Comparison of ENCODE assay signal across 8 cellular contexts in the genomic region with DNA sequence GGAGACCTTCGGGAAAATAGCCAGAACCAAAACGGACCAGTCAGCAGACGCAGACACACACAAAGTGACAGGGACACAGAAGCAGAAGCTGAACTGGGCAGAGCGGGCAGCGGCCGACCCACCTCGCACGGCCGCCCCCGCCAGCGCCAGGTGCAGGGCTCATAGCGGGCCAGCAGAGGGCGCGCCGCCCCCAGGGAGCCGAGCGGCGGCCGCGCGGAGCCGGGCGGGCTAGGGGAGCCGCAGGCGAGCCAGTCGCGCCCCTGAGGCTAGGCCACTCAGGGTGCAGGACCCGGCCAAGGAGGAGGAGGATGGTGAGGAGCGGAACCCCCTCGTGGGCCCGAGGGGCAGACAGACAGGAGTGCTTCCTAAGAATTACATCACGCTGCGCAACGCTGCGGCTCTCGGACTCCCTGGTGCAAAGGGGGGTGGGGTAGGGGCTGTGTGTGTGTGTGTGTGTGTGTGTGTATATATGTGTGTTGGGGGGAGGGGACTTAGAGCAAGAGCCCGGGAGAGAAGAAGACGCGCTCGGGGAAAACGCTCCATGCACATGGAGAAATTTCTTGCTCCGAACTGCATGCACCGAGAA. TPM values are rescaled to one million over a fixed set of nuclear protein-coding genes. Genes with fewer than 3 reads are reported as not detected.
A peak's percentile ranks its signal among the peaks of the same experiment; 100 is the strongest.
DNase-seq lines count a peak whose midpoint lies in the region; ATAC-seq, FAIRE-seq and TF ChIP-seq lines count a peak whose summit lies in the region.

No MANE protein-coding gene starts in this region.

- H3K4ac ChIP-seq in neuronal stem cell (ENCODE audit: low read length), result no peak overlapping the region

- H2BK15ac ChIP-seq in neuronal stem cell (ENCODE audit: low read length), result peak overlapping the region; percentile 59

- H3K9me3 ChIP-seq in neuronal stem cell (replicated peaks in 1 of 2; ENCODE audit: control insufficient read depth in 2 of 2, insufficient read depth in 1 of 2, low read depth in 1 of 2, low read length in 2 of 2) (peaks cover 0 to under 1% of the 10 kb centered on the region in 2 donors), thymus (ENCODE audit: control insufficient read depth) (no peaks in the 10 kb centered on the region)

- DNase-seq in AG08395 (ENCODE audit: low spot score), result peak; percentile 80
- peak; percentile 37 to 44 for DNase-seq in HL-60 (ENCODE audit: low read depth in 1 of 2, low spot score in 1 of 2)
- peak; percentile 37 for DNase-seq in activated effector memory CD4-positive, alpha-beta T cell treated with Interleukin-2 at 50 U/mL for 16 hours
- DNase-seq in frontal cortex (ENCODE audit: low spot score in 2 of 2), result peak; percentile 76 to 85
- peak; percentile 87 for DNase-seq in neuronal stem cell (ENCODE audit: low spot score)

- peak overlapping the region; percentile 85 for H2BK5ac ChIP-seq in neuronal stem cell (ENCODE audit: low read length)

- TF ChIP-seq CTCF in HL-60 (IDR thresholded peaks at IDR 0.05; ENCODE audit: insufficient read depth, low read length), result peak; percentile 44

- H3K9ac ChIP-seq in neuronal stem cell (ENCODE audit: low read depth, low read length, poor library complexity), result peak overlapping the region; percentile 90

- H3K36me3 ChIP-seq in neuronal stem cell (replicated peaks in 1 of 2; ENCODE audit: control insufficient read depth in 2 of 2, insufficient read depth in 2 of 2, low read length in 2 of 2) (no peaks in the 10 kb centered on the region), thymus (ENCODE audit: control insufficient read depth, insufficient read depth) (no peaks in the 10 kb centered on the region)

- H3K27ac ChIP-seq in HL-60 (replicated peaks), result no peak overlapping the region
- peak overlapping the region; percentile 87 for H3K27ac ChIP-seq in neuronal stem cell (replicated peaks; ENCODE audit: low read length)
- no peak overlapping the region for H3K27ac ChIP-seq in thymus (ENCODE audit: low read depth)

- FAIRE-seq in frontal cortex (lab: Jason Lieb, UNC), result no peak

- peak overlapping the region; percentile 66 for H2BK120ac ChIP-seq in neuronal stem cell (ENCODE audit: low read depth, low read length)

- no peak overlapping the region for H2AK5ac ChIP-seq in neuronal stem cell (ENCODE audit: low read depth, low read length)

- H2BK12ac ChIP-seq in neuronal stem cell (ENCODE audit: low read length), result peak overlapping the region; percentile 43

- H3K4me2 ChIP-seq in neuronal stem cell (ENCODE audit: insufficient read depth, low read length, poor library complexity, severe bottlenecking), result peak overlapping the region; percentile 87

- peak; percentile 77 for ATAC-seq in GM18868 (IDR thresholded peaks at IDR 0.05; ENCODE audit: unreplicated experiment)

- peak overlapping the region; percentile 53 for H3K4me3 ChIP-seq in HL-60 (replicated peaks; ENCODE audit: insufficient read depth, low read length)
- peak overlapping the region; percentile 37 to 84 for H3K4me3 ChIP-seq in neuronal stem cell (ENCODE audit: low read length in 2 of 2)
- H3K4me3 ChIP-seq in thymus (ENCODE audit: low read length), result peak overlapping the region; percentile 54

- no peak overlapping the region for H4K8ac ChIP-seq in neuronal stem cell (ENCODE audit: low read depth, low read length)

- no CpG with 5 or more reads among the region's 43 CpGs for WGBS in neuronal stem cell (ENCODE audit: extremely low coverage in 2 of 2, insufficient read length in 2 of 2, insufficient replicate concordance in 1 of 2), 2 donors
- 1% methylated on average over 43 of the region's 43 CpGs for WGBS in thymus

- peak overlapping the region; percentile 97 for H3K18ac ChIP-seq in neuronal stem cell (ENCODE audit: low read length)

- H3K79me1 ChIP-seq in neuronal stem cell (ENCODE audit: low read depth, low read length), result peaks cover 3% of the 10 kb centered on the region

- H3K23ac ChIP-seq in neuronal stem cell (ENCODE audit: low read depth, low read length, poor library complexity), result no peak overlapping the region

- H2AFZ ChIP-seq in neuronal stem cell (ENCODE audit: low read length), result peak overlapping the region; percentile 97

- H3K4me1 ChIP-seq in neuronal stem cell (ENCODE audit: control insufficient read depth in 2 of 2, insufficient read depth in 1 of 2, low read depth in 1 of 2, low read length in 2 of 2) (peaks cover 7 to 9% of the 10 kb centered on the region in 2 donors), thymus (ENCODE audit: control insufficient read depth, insufficient read depth, low read length) (peaks cover 6% of the 10 kb centered on the region)

- H3K14ac ChIP-seq in neuronal stem cell (ENCODE audit: low read length), result no peak overlapping the region

- H3K27me3 ChIP-seq in HL-60 (ENCODE audit: insufficient read depth, poor library complexity, severe bottlenecking) (peaks cover 18% of the 10 kb centered on the region), neuronal stem cell (ENCODE audit: control insufficient read depth in 3 of 3, insufficient read depth in 3 of 3, low read depth in 1 of 3, low read length in 3 of 3) (peaks cover 0 to 70% (median 3%) of the 10 kb centered on the region in 3 experiments), thymus (ENCODE audit: control insufficient read depth, insufficient read depth) (peaks cover 51% of the 10 kb centered on the region)

- H4K91ac ChIP-seq in neuronal stem cell (ENCODE audit: low read depth, low read length, poor library complexity), result no peak overlapping the region

TF ChIP-seq in PFSK-1, 5 proteins besides CTCF, POLR2A, EP300 and RAD21:
- TF ChIP-seq, protein P1, sequence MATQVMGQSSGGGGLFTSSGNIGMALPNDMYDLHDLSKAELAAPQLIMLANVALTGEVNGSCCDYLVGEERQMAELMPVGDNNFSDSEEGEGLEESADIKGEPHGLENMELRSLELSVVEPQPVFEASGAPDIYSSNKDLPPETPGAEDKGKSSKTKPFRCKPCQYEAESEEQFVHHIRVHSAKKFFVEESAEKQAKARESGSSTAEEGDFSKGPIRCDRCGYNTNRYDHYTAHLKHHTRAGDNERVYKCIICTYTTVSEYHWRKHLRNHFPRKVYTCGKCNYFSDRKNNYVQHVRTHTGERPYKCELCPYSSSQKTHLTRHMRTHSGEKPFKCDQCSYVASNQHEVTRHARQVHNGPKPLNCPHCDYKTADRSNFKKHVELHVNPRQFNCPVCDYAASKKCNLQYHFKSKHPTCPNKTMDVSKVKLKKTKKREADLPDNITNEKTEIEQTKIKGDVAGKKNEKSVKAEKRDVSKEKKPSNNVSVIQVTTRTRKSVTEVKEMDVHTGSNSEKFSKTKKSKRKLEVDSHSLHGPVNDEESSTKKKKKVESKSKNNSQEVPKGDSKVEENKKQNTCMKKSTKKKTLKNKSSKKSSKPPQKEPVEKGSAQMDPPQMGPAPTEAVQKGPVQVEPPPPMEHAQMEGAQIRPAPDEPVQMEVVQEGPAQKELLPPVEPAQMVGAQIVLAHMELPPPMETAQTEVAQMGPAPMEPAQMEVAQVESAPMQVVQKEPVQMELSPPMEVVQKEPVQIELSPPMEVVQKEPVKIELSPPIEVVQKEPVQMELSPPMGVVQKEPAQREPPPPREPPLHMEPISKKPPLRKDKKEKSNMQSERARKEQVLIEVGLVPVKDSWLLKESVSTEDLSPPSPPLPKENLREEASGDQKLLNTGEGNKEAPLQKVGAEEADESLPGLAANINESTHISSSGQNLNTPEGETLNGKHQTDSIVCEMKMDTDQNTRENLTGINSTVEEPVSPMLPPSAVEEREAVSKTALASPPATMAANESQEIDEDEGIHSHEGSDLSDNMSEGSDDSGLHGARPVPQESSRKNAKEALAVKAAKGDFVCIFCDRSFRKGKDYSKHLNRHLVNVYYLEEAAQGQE (IDR thresholded peaks at IDR 0.05; ENCODE audit: insufficient read depth in 1 of 2, low read depth in 2 of 2, low read length in 2 of 2), result 0 out of 4 replicates have a peak, but pooled peaks of 1 of the 2 experiments have one; percentile 12
- TF ChIP-seq FOXP2 (optimal IDR thresholded peaks at IDR 0.05; ENCODE audit: borderline replicate concordance, extremely low read depth, extremely low read length, insufficient read depth) (peak; percentile 73), TAF1 (IDR thresholded peaks at IDR 0.05; ENCODE audit: borderline replicate concordance, insufficient read depth, low read length) (no peak)

RNA-seq across cellular contexts. Expression of a gene that starts 0.9 kb away (rescaled TPM):
- 0.15 TPM for polyA plus RNA-seq in PFSK-1 (2012; ENCODE audit: insufficient read length, low read depth)
- 7.7 TPM for total RNA-seq in frontal cortex
- polyA plus RNA-seq in neuronal stem cell (2013, experiment 1 of 2), result 4.6 TPM
- 4.7 TPM for polyA plus RNA-seq in neuronal stem cell (2013, experiment 2 of 2)
- polyA plus RNA-seq in thymus, result 1.3 TPM

Comparison
In these comparisons a context has a peak if more than half of its experiments do, and no peak if none do; other contexts are left out.
1. DNase-seq: peak in every context shown above with its lines; median percentile 87 in neuronal stem cell; 80 in frontal cortex; 80 in AG08395; 40 in HL-60; 37 in activated effector memory CD4-positive, alpha-beta T cell treated with Interleukin-2 at 50 U/mL for 16 hours.